Comparison of ENCODE assay signal across 9 cellular contexts in genomic region chr3:124281453-124282316, GRCh38.
DNase-seq lines count a peak whose midpoint lies in the region; ATAC-seq, FAIRE-seq and TF ChIP-seq lines count a peak whose summit lies in the region.
"Had no signal": no experiment of that assay in that cellular context is flagged by ENCODE, and none has a peak within 500 bp of the region (broad histone marks: within the 10 kb centered on the region; RNA-seq: fewer than 3 reads in every experiment).

No MANE protein-coding gene starts in this region.

- TF ChIP-seq EP300 in GM12878 (IDR thresholded peaks at IDR 0.05; ENCODE audit: borderline replicate concordance in 1 of 2, control insufficient read depth in 1 of 2, low read depth in 2 of 2, low read length in 2 of 2), result no peak

- ATAC-seq in GM12878, result peak; percentile 80

- no peaks in the 10 kb centered on the region for H3K79me2 ChIP-seq in GM12878 (ENCODE audit: control insufficient read depth, insufficient read depth, low read length)

- no peaks in the 10 kb centered on the region; the same call in 1 of the 2 replicates for H4K20me1 ChIP-seq in GM12878 (ENCODE audit: control insufficient read depth, insufficient read depth)

- H3K4me1 ChIP-seq in GM12878 (ENCODE audit: control insufficient read depth, insufficient read depth, low read length), result no peaks in the 10 kb centered on the region
- no peaks in the 10 kb centered on the region for H3K4me1 ChIP-seq in CD8-positive, alpha-beta memory T cell (ENCODE audit: insufficient read depth, low read length)

- no peak for FAIRE-seq in GM12878 (lab: Jason Lieb, UNC)

- no peak overlapping the region for H3K4me2 ChIP-seq in GM12878 (ENCODE audit: control insufficient read depth, insufficient read depth)

- 6% methylated on average over 6 of the region's 6 CpGs for WGBS in GM12878 (ENCODE audit: insufficient coverage, insufficient replicate concordance, low lambda C conversion rate, missing lambda C conversion rate)

- H3K27ac ChIP-seq in GM12878 (ENCODE audit: control insufficient read depth, insufficient read depth), result no peak overlapping the region
- no peak overlapping the region for H3K27ac ChIP-seq in CD8-positive, alpha-beta memory T cell (ENCODE audit: low read depth, low read length)
- H3K27ac ChIP-seq: neutrophil had no signal

- H3K9ac ChIP-seq in GM12878 (ENCODE audit: control insufficient read depth, insufficient read depth, low read length), result no peak overlapping the region

- H3K27me3 Mint-ChIP-seq in activated CD4-positive, alpha-beta memory T cell treated with anti-CD3 and anti-CD28 coated beads, Interleukin-2, amount 10 ng/mL, durations not matched to agents 7 days and 5 days, result peaks cover 16% of the 10 kb centered on the region
- peaks cover 2 to 10% (median 4%) of the 10 kb centered on the region in 3 donors for H3K27me3 Mint-ChIP-seq in immature natural killer cell (ENCODE audit: low read depth in 3 of 3)
- peaks cover 4 to 6% of the 10 kb centered on the region in 2 donors for H3K27me3 Mint-ChIP-seq in CD8-positive, alpha-beta memory T cell

- no peaks in the 10 kb centered on the region for H3K36me3 Mint-ChIP-seq in activated CD4-positive, alpha-beta memory T cell treated with anti-CD3 and anti-CD28 coated beads, Interleukin-2, amount 10 ng/mL, durations not matched to agents 7 days and 5 days (ENCODE audit: low read depth)
- H3K36me3 Mint-ChIP-seq in immature natural killer cell, result no peaks in the 10 kb centered on the region
- H3K36me3 Mint-ChIP-seq in CD8-positive, alpha-beta memory T cell, result no peaks in the 10 kb centered on the region

- DNase-seq in GM10248 (ENCODE audit: extremely low spot score) (peak; percentile 20), NB4 (ENCODE audit: low read depth) (peak; percentile 32), GM12878 (ENCODE audit: low read depth, low spot score) (no peak), left kidney (ENCODE audit: low read depth, low spot score) (peak; percentile 59), NOMO-1 (lab: John Stamatoyannopoulos, UW; ENCODE audit: unreplicated experiment in 2 of 2) (no peak), immature natural killer cell (no peak)
- no peak for DNase-seq in activated CD4-positive, alpha-beta memory T cell treated with anti-CD3 and anti-CD28 coated beads, Interleukin-2, amount 10 ng/mL, durations not matched to agents 7 days and 5 days
- no peak for DNase-seq in CD8-positive, alpha-beta memory T cell

- peak; percentile 64 for TF ChIP-seq RAD21 in GM12878 (IDR thresholded peaks at IDR 0.05; ENCODE audit: insufficient read depth, low read depth, low read length)

- H3K9me3 Mint-ChIP-seq in activated CD4-positive, alpha-beta memory T cell treated with anti-CD3 and anti-CD28 coated beads, Interleukin-2, amount 10 ng/mL, durations not matched to agents 7 days and 5 days, result no peaks in the 10 kb centered on the region
- no peaks in the 10 kb centered on the region for H3K9me3 Mint-ChIP-seq in immature natural killer cell
- peaks cover 0 to 3% (median 0%) of the 10 kb centered on the region in 5 donors for H3K9me3 Mint-ChIP-seq in CD8-positive, alpha-beta memory T cell

- no peak overlapping the region for H2AFZ ChIP-seq in GM12878 (ENCODE audit: control insufficient read depth, low read depth, low read length)

- CTCF ChIA-PET in GM10248 (lab: Yijun Ruan, JAX), result interaction anchor here (1.1 to 1.7 kb wide), 7 partner anchors 9 to 629 kb away, joined by 3 to 8 read pairs (median 3); no protein-coding TSS in a partner anchor
- CTCF ChIA-PET in GM12878 (lab: Yijun Ruan, JAX), result interaction anchor here (0.5 to 3.6 kb wide), 20 partner anchors 9 to 629 kb away, joined by 3 to 22 read pairs (median 4); no protein-coding TSS in a partner anchor
- CTCF ChIA-PET in activated CD4-positive, alpha-beta memory T cell treated with anti-CD3 and anti-CD28 coated beads, Interleukin-2, amount 10 ng/mL, durations not matched to agents 7 days and 5 days (lab: Charles Lee), result no interaction called here
- CTCF ChIA-PET in CD8-positive, alpha-beta memory T cell (lab: Charles Lee), result no interaction called here

- TF ChIP-seq POLR2A in NB4 (IDR thresholded peaks at IDR 0.05; ENCODE audit: extremely low read depth, insufficient read length) (no peak), GM12878 (IDR thresholded peaks at IDR 0.05; ENCODE audit: low read depth, low read length) (no peak)

- no peaks in the 10 kb centered on the region for H3K27me3 ChIP-seq in GM12878 (replicated peaks in 1 of 2; ENCODE audit: control insufficient read depth in 2 of 2, insufficient read depth in 2 of 2, low read length in 1 of 2)
- peaks cover 3% of the 10 kb centered on the region for H3K27me3 ChIP-seq in CD8-positive, alpha-beta memory T cell (ENCODE audit: insufficient read depth, low read length, poor library complexity, severe bottlenecking)

- H3K27ac Mint-ChIP-seq in activated CD4-positive, alpha-beta memory T cell treated with anti-CD3 and anti-CD28 coated beads, Interleukin-2, amount 10 ng/mL, durations not matched to agents 7 days and 5 days, result no peak overlapping the region
- H3K27ac Mint-ChIP-seq in immature natural killer cell, result no peak overlapping the region
- no peak overlapping the region for H3K27ac Mint-ChIP-seq in CD8-positive, alpha-beta memory T cell

- intact Hi-C loops in GM12878 (cut with micrococcal nuclease; ENCODE audit: unreplicated experiment), result loop anchor here (1.0 to 10.0 kb wide), 2 partner anchors 197 to 265 kb away; no protein-coding TSS in a partner anchor

- BruUV-seq in GM12878 (replicated peaks; lab: Mats Ljungman, UMichigan), result no TSS peak

- H3K4me3 ChIP-seq in NB4 (ENCODE audit: low read depth, low read length) (no peak overlapping the region), GM12878 (no peak overlapping the region)
- no peak overlapping the region for H3K4me3 ChIP-seq in CD8-positive, alpha-beta memory T cell (ENCODE audit: low read length)

- in situ Hi-C loops in GM12878 (cut with MboI), result no loop called here

- TF ChIP-seq CTCF in GM10248 (IDR thresholded peaks at IDR 0.05; ENCODE audit: control extremely low read depth, extremely low read depth, low read depth, missing control alignments), result peak; percentile 25
- peak; percentile 44 for TF ChIP-seq CTCF in NB4 (IDR thresholded peaks at IDR 0.05; ENCODE audit: low read depth, low read length)
- TF ChIP-seq CTCF in GM12878 (IDR thresholded peaks at IDR 0.05 in 2 of 3, conservative IDR thresholded peaks at IDR 0.05 in 1 of 3; ENCODE audit: control insufficient read depth in 2 of 3, extremely low read depth in 1 of 3, insufficient read depth in 1 of 3, low read depth in 3 of 3, low read length in 3 of 3), result peak; percentile 53 to 64 (median 56); a peak in 5 of 6 replicates

- no peaks in the 10 kb centered on the region for H3K4me1 Mint-ChIP-seq in activated CD4-positive, alpha-beta memory T cell treated with anti-CD3 and anti-CD28 coated beads, Interleukin-2, amount 10 ng/mL, durations not matched to agents 7 days and 5 days
- no peaks in the 10 kb centered on the region for H3K4me1 Mint-ChIP-seq in immature natural killer cell
- H3K4me1 Mint-ChIP-seq in CD8-positive, alpha-beta memory T cell, result no peaks in the 10 kb centered on the region

- no peak overlapping the region for H3K4me3 Mint-ChIP-seq in activated CD4-positive, alpha-beta memory T cell treated with anti-CD3 and anti-CD28 coated beads, Interleukin-2, amount 10 ng/mL, durations not matched to agents 7 days and 5 days
- H3K4me3 Mint-ChIP-seq in immature natural killer cell, result no peak overlapping the region
- H3K4me3 Mint-ChIP-seq in CD8-positive, alpha-beta memory T cell, result no peak overlapping the region

- RAD21 ChIA-PET in GM12878 (lab: Charles Lee; ENCODE audit: unreplicated experiment), result interaction anchor here (0.6 to 3.0 kb wide), 6 partner anchors 21 to 341 kb away, joined by 3 to 13 read pairs (median 3); partner anchors contain the start of gene KALRN

- POLR2A ChIA-PET in GM10248 (lab: Yijun Ruan, JAX), result no interaction called here
- POLR2A ChIA-PET in GM12878 (lab: Charles Lee), result no interaction called here
- POLR2A ChIA-PET in activated CD4-positive, alpha-beta memory T cell treated with anti-CD3 and anti-CD28 coated beads, Interleukin-2, amount 10 ng/mL, durations not matched to agents 7 days and 5 days (lab: Charles Lee), result no interaction called here
- POLR2A ChIA-PET in CD8-positive, alpha-beta memory T cell (lab: Charles Lee), result no interaction called here

- no peaks in the 10 kb centered on the region for H3K36me3 ChIP-seq in GM12878 (ENCODE audit: control insufficient read depth in 2 of 2, insufficient read depth in 2 of 2, low read length in 1 of 2)
- H3K36me3 ChIP-seq in CD8-positive, alpha-beta memory T cell (ENCODE audit: insufficient read depth, low read length), result no peaks in the 10 kb centered on the region
- H3K36me3 ChIP-seq: neutrophil had no signal

- SMC1A ChIA-PET in GM12878 (lab: Charles Lee; ENCODE audit: uncharacterized antibody, unreplicated experiment), result interaction anchor here (0.8 to 2.3 kb wide), 16 partner anchors 18 to 267 kb away, joined by 3 to 12 read pairs (median 4); no protein-coding TSS in a partner anchor

- no peaks in the 10 kb centered on the region for H3K9me3 ChIP-seq in GM12878 (replicated peaks; ENCODE audit: control insufficient read depth, insufficient read depth, low read length)
- H3K9me3 ChIP-seq in CD8-positive, alpha-beta memory T cell (ENCODE audit: low read length), result no peaks in the 10 kb centered on the region
- H3K9me3 ChIP-seq: neutrophil had no signal

TF ChIP-seq in GM12878, 131 proteins besides CTCF, POLR2A, EP300 and RAD21:
- TF ChIP-seq, protein P1, sequence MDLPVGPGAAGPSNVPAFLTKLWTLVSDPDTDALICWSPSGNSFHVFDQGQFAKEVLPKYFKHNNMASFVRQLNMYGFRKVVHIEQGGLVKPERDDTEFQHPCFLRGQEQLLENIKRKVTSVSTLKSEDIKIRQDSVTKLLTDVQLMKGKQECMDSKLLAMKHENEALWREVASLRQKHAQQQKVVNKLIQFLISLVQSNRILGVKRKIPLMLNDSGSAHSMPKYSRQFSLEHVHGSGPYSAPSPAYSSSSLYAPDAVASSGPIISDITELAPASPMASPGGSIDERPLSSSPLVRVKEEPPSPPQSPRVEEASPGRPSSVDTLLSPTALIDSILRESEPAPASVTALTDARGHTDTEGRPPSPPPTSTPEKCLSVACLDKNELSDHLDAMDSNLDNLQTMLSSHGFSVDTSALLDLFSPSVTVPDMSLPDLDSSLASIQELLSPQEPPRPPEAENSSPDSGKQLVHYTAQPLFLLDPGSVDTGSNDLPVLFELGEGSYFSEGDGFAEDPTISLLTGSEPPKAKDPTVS (IDR thresholded peaks at IDR 0.05; ENCODE audit: low read depth, low read length), result no peak
- TF ChIP-seq SMARCA5 (IDR thresholded peaks at IDR 0.05) (0 out of 2 replicates have a peak, but pooled peaks have one; percentile 40), FOXK2 (IDR thresholded peaks at IDR 0.05) (no peak), SMC3 (IDR thresholded peaks at IDR 0.05; ENCODE audit: borderline replicate concordance, low read length) (peak; percentile 69), NFIC (IDR thresholded peaks at IDR 0.05; ENCODE audit: low read depth, low read length) (no peak)

Comparison
In these comparisons a context has a peak if more than half of its experiments do, and no peak if none do; other contexts are left out.
1. DNase-seq: peak in GM10248 (single experiment), NB4 (single experiment) and left kidney (single experiment); none in GM12878 (single experiment), NOMO-1 (0 of 2), activated CD4-positive, alpha-beta memory T cell treated with anti-CD3 and anti-CD28 coated beads, Interleukin-2, amount 10 ng/mL, durations not matched to agents 7 days and 5 days (single experiment), immature natural killer cell (0 of 3) and CD8-positive, alpha-beta memory T cell (0 of 5).
2. CTCF ChIA-PET loops: an anchor here in GM10248 (1.1 to 1.7 kb wide) and GM12878 (0.5 to 3.6 kb wide); none called in activated CD4-positive, alpha-beta memory T cell treated with anti-CD3 and anti-CD28 coated beads, Interleukin-2, amount 10 ng/mL, durations not matched to agents 7 days and 5 days and CD8-positive, alpha-beta memory T cell.
3. Peak in every context shown above with its lines, with median percentiles within 50 percentile points of each other: CTCF ChIP-seq.